Comparison of ENCODE assay signal across 8 cellular contexts in genomic region chr4:130563185-130563890, GRCh38.
DNase-seq lines count a peak whose midpoint lies in the region; ATAC-seq, FAIRE-seq and TF ChIP-seq lines count a peak whose summit lies in the region.

No MANE protein-coding gene starts in this region.

- dilution Hi-C loops in keratinocyte (cut with MboI; ENCODE audit: extremely low pct_ligation_motif_present, low sequenced_read_pairs): no loop called here

- no peaks in the 10 kb centered on the region for H3K9me1 ChIP-seq in keratinocyte (ENCODE audit: control insufficient read depth, extremely low read depth, insufficient read depth, low read length)

- H3K4me3 ChIP-seq in keratinocyte (ENCODE audit: control insufficient read depth in 2 of 3, extremely low read depth in 1 of 3, insufficient read depth in 2 of 3, low read depth in 1 of 3, low read length in 3 of 3) (peak overlapping the region in 1 of 3 experiments; percentile 32), tibial artery (peak overlapping the region; percentile 31 to 42)

- H3K27ac ChIP-seq in keratinocyte (ENCODE audit: control insufficient read depth, insufficient read depth, low read length) (no peak overlapping the region), tibial artery (no peak overlapping the region)

- H3K4me1 ChIP-seq in keratinocyte (ENCODE audit: control insufficient read depth, extremely low read depth, insufficient read depth, low read length) (no peaks in the 10 kb centered on the region), tibial artery (peaks cover 0 to 8% (median 3%) of the 10 kb centered on the region in 4 donors)

- H3K27me3 Mint-ChIP-seq in brain: no peaks in the 10 kb centered on the region
- no peaks in the 10 kb centered on the region for H3K27me3 Mint-ChIP-seq in activated CD4-positive, alpha-beta memory T cell treated with anti-CD3 and anti-CD28 coated beads for 36 hours
- no peaks in the 10 kb centered on the region for H3K27me3 Mint-ChIP-seq in activated CD4-positive, alpha-beta memory T cell treated with anti-CD3 and anti-CD28 coated beads, Interleukin-2, amount 10 ng/mL, durations not matched to agents 7 days and 5 days

- H4K20me1 ChIP-seq in keratinocyte (ENCODE audit: control insufficient read depth, extremely low read depth, insufficient read depth, low read length): no peaks in the 10 kb centered on the region

- peak overlapping the region; percentile 78 for H2AFZ ChIP-seq in keratinocyte (ENCODE audit: control insufficient read depth, low read length)

- peak; percentile 38 for DNase-seq in COR-L47 (lab: John Stamatoyannopoulos, UW)
- DNase-seq in NCI-H2081 (lab: John Stamatoyannopoulos, UW): peak; percentile 13 to 39
- no peak for DNase-seq in keratinocyte (ENCODE audit: low read depth, low spot score)
- peak in 1 of 2 donors; percentile 65 for DNase-seq in tibial artery
- DNase-seq in activated CD4-positive, alpha-beta memory T cell treated with anti-CD3 and anti-CD28 coated beads for 36 hours: no peak
- no peak for DNase-seq in activated CD4-positive, alpha-beta memory T cell treated with anti-CD3 and anti-CD28 coated beads, Interleukin-2, amount 10 ng/mL, durations not matched to agents 7 days and 5 days

- H3K9ac ChIP-seq in keratinocyte (ENCODE audit: control insufficient read depth, extremely low read depth, insufficient read depth, low read length): peak overlapping the region; percentile 9

- H3K27me3 ChIP-seq in keratinocyte (ENCODE audit: control insufficient read depth, extremely low read depth, insufficient read depth, low read length) (no peaks in the 10 kb centered on the region), tibial artery (no peaks in the 10 kb centered on the region)

- H3K36me3 Mint-ChIP-seq in brain: no peaks in the 10 kb centered on the region
- H3K36me3 Mint-ChIP-seq in activated CD4-positive, alpha-beta memory T cell treated with anti-CD3 and anti-CD28 coated beads for 36 hours: no peaks in the 10 kb centered on the region
- H3K36me3 Mint-ChIP-seq in activated CD4-positive, alpha-beta memory T cell treated with anti-CD3 and anti-CD28 coated beads, Interleukin-2, amount 10 ng/mL, durations not matched to agents 7 days and 5 days (ENCODE audit: low read depth): no peaks in the 10 kb centered on the region

- intact Hi-C loops in tibial artery (cut with DNase I; ENCODE audit: low total_unique reads): no loop called here
- intact Hi-C loops in activated CD4-positive, alpha-beta memory T cell treated with anti-CD3 and anti-CD28 coated beads for 36 hours (cut with micrococcal nuclease): no loop called here

- H3K27ac Mint-ChIP-seq in brain: peak overlapping the region in 4 of 5 experiments; percentile 8 to 83 (median 73)
- H3K27ac Mint-ChIP-seq in activated CD4-positive, alpha-beta memory T cell treated with anti-CD3 and anti-CD28 coated beads for 36 hours: no peak overlapping the region
- no peak overlapping the region for H3K27ac Mint-ChIP-seq in activated CD4-positive, alpha-beta memory T cell treated with anti-CD3 and anti-CD28 coated beads, Interleukin-2, amount 10 ng/mL, durations not matched to agents 7 days and 5 days

- peaks cover 10% of the 10 kb centered on the region for H3K4me1 Mint-ChIP-seq in brain
- H3K4me1 Mint-ChIP-seq in activated CD4-positive, alpha-beta memory T cell treated with anti-CD3 and anti-CD28 coated beads for 36 hours (ENCODE audit: low read depth): no peaks in the 10 kb centered on the region
- no peaks in the 10 kb centered on the region for H3K4me1 Mint-ChIP-seq in activated CD4-positive, alpha-beta memory T cell treated with anti-CD3 and anti-CD28 coated beads, Interleukin-2, amount 10 ng/mL, durations not matched to agents 7 days and 5 days

- CTCF ChIA-PET in activated CD4-positive, alpha-beta memory T cell treated with anti-CD3 and anti-CD28 coated beads for 36 hours (lab: Charles Lee): no interaction called here
- CTCF ChIA-PET in activated CD4-positive, alpha-beta memory T cell treated with anti-CD3 and anti-CD28 coated beads, Interleukin-2, amount 10 ng/mL, durations not matched to agents 7 days and 5 days (lab: Charles Lee): no interaction called here

- ATAC-seq in GM18861 (IDR thresholded peaks at IDR 0.05; ENCODE audit: unreplicated experiment): no peak

- H3K9me3 ChIP-seq in keratinocyte (ENCODE audit: control insufficient read depth, low read depth, low read length) (no peaks in the 10 kb centered on the region), tibial artery (no peaks in the 10 kb centered on the region)

- peak overlapping the region; percentile 62 for H3K4me2 ChIP-seq in keratinocyte (ENCODE audit: control insufficient read depth, extremely low read depth, insufficient read depth, low read depth, low read length)

- TF ChIP-seq CTCF in brain (conservative IDR thresholded peaks at IDR 0.05) (peak; percentile 49 to 68), keratinocyte (optimal IDR thresholded peaks at IDR 0.05 in 1 of 3, IDR thresholded peaks at IDR 0.05 in 1 of 3, conservative IDR thresholded peaks at IDR 0.05 in 1 of 3; ENCODE audit: extremely low read depth in 1 of 3, insufficient read depth in 2 of 3, low read length in 3 of 3) (peak in 2 of 3 experiments; percentile 44 to 45), tibial artery (IDR thresholded peaks at IDR 0.05) (peak in 1 of 2 experiments; percentile 36)

- H3K4me3 Mint-ChIP-seq in brain: peak overlapping the region; percentile 54 to 70 (median 64)
- no peak overlapping the region for H3K4me3 Mint-ChIP-seq in activated CD4-positive, alpha-beta memory T cell treated with anti-CD3 and anti-CD28 coated beads for 36 hours
- no peak overlapping the region for H3K4me3 Mint-ChIP-seq in activated CD4-positive, alpha-beta memory T cell treated with anti-CD3 and anti-CD28 coated beads, Interleukin-2, amount 10 ng/mL, durations not matched to agents 7 days and 5 days

- FAIRE-seq in keratinocyte (lab: Jason Lieb, UNC): no peak

- peaks cover 0 to 15% (median 10%) of the 10 kb centered on the region in 5 experiments for H3K9me3 Mint-ChIP-seq in brain
- H3K9me3 Mint-ChIP-seq in activated CD4-positive, alpha-beta memory T cell treated with anti-CD3 and anti-CD28 coated beads for 36 hours: peaks cover 5% of the 10 kb centered on the region
- peaks cover 2% of the 10 kb centered on the region for H3K9me3 Mint-ChIP-seq in activated CD4-positive, alpha-beta memory T cell treated with anti-CD3 and anti-CD28 coated beads, Interleukin-2, amount 10 ng/mL, durations not matched to agents 7 days and 5 days

- POLR2A ChIA-PET in activated CD4-positive, alpha-beta memory T cell treated with anti-CD3 and anti-CD28 coated beads for 36 hours (lab: Charles Lee): no interaction called here
- POLR2A ChIA-PET in activated CD4-positive, alpha-beta memory T cell treated with anti-CD3 and anti-CD28 coated beads, Interleukin-2, amount 10 ng/mL, durations not matched to agents 7 days and 5 days (lab: Charles Lee): no interaction called here

- H3K36me3 ChIP-seq in keratinocyte (ENCODE audit: control insufficient read depth in 2 of 2, extremely low read depth in 1 of 2, insufficient read depth in 2 of 2, low read length in 2 of 2): no peaks in the 10 kb centered on the region
- H3K36me3 ChIP-seq in tibial artery: no peaks in the 10 kb centered on the region

- no peaks in the 10 kb centered on the region for H3K79me2 ChIP-seq in keratinocyte (ENCODE audit: control insufficient read depth, insufficient read depth, low read length)

Comparison
In these comparisons a context has a peak if more than half of its experiments do, and no peak if none do; other contexts are left out.
1. DNase-seq: peak in COR-L47 (single experiment) and NCI-H2081 (2 of 2); none in keratinocyte (single experiment), activated CD4-positive, alpha-beta memory T cell treated with anti-CD3 and anti-CD28 coated beads for 36 hours (single experiment) and activated CD4-positive, alpha-beta memory T cell treated with anti-CD3 and anti-CD28 coated beads, Interleukin-2, amount 10 ng/mL, durations not matched to agents 7 days and 5 days (single experiment).
2. H3K27ac Mint-ChIP-seq: peak in brain (4 of 5); none in activated CD4-positive, alpha-beta memory T cell treated with anti-CD3 and anti-CD28 coated beads for 36 hours (single experiment) and activated CD4-positive, alpha-beta memory T cell treated with anti-CD3 and anti-CD28 coated beads, Interleukin-2, amount 10 ng/mL, durations not matched to agents 7 days and 5 days (single experiment).
3. H3K4me3 Mint-ChIP-seq: peak in brain (5 of 5); none in activated CD4-positive, alpha-beta memory T cell treated with anti-CD3 and anti-CD28 coated beads for 36 hours (single experiment) and activated CD4-positive, alpha-beta memory T cell treated with anti-CD3 and anti-CD28 coated beads, Interleukin-2, amount 10 ng/mL, durations not matched to agents 7 days and 5 days (single experiment).